Comparison of ENCODE assay signal across 1 cellular context in the genomic region with DNA sequence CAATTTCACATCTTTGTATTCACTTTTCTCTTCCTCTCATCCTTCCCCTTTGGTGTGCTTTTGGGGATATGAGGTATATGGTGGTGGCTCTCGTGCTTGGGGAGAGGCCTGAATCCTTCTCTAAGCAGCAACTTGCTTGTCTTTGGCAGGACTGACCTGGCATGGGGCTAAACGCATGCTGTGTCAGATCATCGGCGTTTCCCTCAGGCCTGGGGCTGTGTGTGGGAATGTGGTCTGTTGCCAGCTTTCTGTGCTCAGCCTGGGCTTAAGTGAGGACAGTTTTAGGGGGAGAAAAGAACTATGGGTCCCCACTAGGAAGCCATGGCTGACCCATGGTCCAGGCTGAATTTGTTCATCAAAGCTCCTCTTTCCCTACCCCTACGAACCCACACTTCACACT.
TF ChIP-seq lines count a peak whose summit lies in the region.

No MANE protein-coding gene starts in this region.

TF ChIP-seq in SK-N-SH, 30 proteins besides CTCF, POLR2A, EP300 and RAD21 (continued from another document):
- TF ChIP-seq, protein P1, sequence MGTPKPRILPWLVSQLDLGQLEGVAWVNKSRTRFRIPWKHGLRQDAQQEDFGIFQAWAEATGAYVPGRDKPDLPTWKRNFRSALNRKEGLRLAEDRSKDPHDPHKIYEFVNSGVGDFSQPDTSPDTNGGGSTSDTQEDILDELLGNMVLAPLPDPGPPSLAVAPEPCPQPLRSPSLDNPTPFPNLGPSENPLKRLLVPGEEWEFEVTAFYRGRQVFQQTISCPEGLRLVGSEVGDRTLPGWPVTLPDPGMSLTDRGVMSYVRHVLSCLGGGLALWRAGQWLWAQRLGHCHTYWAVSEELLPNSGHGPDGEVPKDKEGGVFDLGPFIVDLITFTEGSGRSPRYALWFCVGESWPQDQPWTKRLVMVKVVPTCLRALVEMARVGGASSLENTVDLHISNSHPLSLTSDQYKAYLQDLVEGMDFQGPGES (IDR thresholded peaks at IDR 0.05; ENCODE audit: low read depth, low read length) = no peak
